ENCODE assay signal across 1 cellular context in genomic region chr17:45161288-45162021, GRCh38.
TF ChIP-seq lines count a peak whose summit lies in the region.

HEXIM2 (plus strand) TSS chr17:45161875; CDS start chr17:45162794, 919 bp downstream.

TF ChIP-seq in HepG2, 621 proteins besides CTCF, POLR2A, EP300 and RAD21 (continued from another document and continues in another):
- TF ChIP-seq PBX2 (CRISPR knock-in tag; IDR thresholded peaks at IDR 0.05) (peak; percentile 97), ZSCAN5A (CRISPR knock-in tag; IDR thresholded peaks at IDR 0.05; ENCODE audit: borderline replicate concordance) (no peak), DPF2 (CRISPR knock-in tag; IDR thresholded peaks at IDR 0.05; ENCODE audit: borderline replicate concordance, low read depth) (no peak), RAD51 (IDR thresholded peaks at IDR 0.05; ENCODE audit: borderline replicate concordance) (no peak), ATM (IDR thresholded peaks at IDR 0.05; ENCODE audit: borderline replicate concordance) (no peak), PHF21A (CRISPR knock-in tag; IDR thresholded peaks at IDR 0.05) (peak; percentile 95), TEAD2 (CRISPR knock-in tag; IDR thresholded peaks at IDR 0.05) (no peak; the same call in 1 of the 2 replicates), ZNF101 (CRISPR knock-in tag; IDR thresholded peaks at IDR 0.05; ENCODE audit: borderline replicate concordance, low read depth) (peak; percentile 96; the same call in 1 of the 2 replicates), DR1 (CRISPR knock-in tag; IDR thresholded peaks at IDR 0.05) (peak; percentile 66), KLF15 (CRISPR knock-in tag; IDR thresholded peaks at IDR 0.05; ENCODE audit: borderline replicate concordance) (no peak; the same call in 1 of the 2 replicates), XBP1 (CRISPR knock-in tag; IDR thresholded peaks at IDR 0.05) (no peak; the same call in 1 of the 2 replicates), ZBTB7A (CRISPR knock-in tag; IDR thresholded peaks at IDR 0.05) (no peak; the same call in 1 of the 2 replicates), TEF (CRISPR knock-in tag; IDR thresholded peaks at IDR 0.05) (no peak), MZF1 (CRISPR knock-in tag; IDR thresholded peaks at IDR 0.05; ENCODE audit: borderline replicate concordance) (no peak), DNMT1 (CRISPR knock-in tag; IDR thresholded peaks at IDR 0.05) (no peak), KDM5B (CRISPR knock-in tag; IDR thresholded peaks at IDR 0.05; ENCODE audit: borderline replicate concordance) (peak; percentile 96), ZNF569 (CRISPR knock-in tag; IDR thresholded peaks at IDR 0.05; ENCODE audit: borderline replicate concordance) (no peak; the same call in 1 of the 2 replicates), STAT5B (CRISPR knock-in tag; IDR thresholded peaks at IDR 0.05) (peak; percentile 61; the same call in 1 of the 2 replicates), IRF1 (CRISPR knock-in tag; IDR thresholded peaks at IDR 0.05; ENCODE audit: low read depth) (peak; percentile 45; the same call in 1 of the 2 replicates), SOX6 (IDR thresholded peaks at IDR 0.05) (no peak), SOX6 (CRISPR knock-in tag; IDR thresholded peaks at IDR 0.05) (no peak; the same call in none of the 2 replicates), ZNF576 (CRISPR knock-in tag; IDR thresholded peaks at IDR 0.05) (peak; percentile 59; the same call in 1 of the 2 replicates), ZMAT3 (CRISPR knock-in tag; conservative IDR thresholded peaks at IDR 0.05) (peak; percentile 68; the same call in 1 of the 2 replicates), REPIN1 (CRISPR knock-in tag; IDR thresholded peaks at IDR 0.05; ENCODE audit: borderline replicate concordance, low read depth) (peak; percentile 69), SNAPC2 (CRISPR knock-in tag; IDR thresholded peaks at IDR 0.05) (no peak), MXD4 (CRISPR knock-in tag; IDR thresholded peaks at IDR 0.05) (no peak; the same call in 1 of the 2 replicates), MIXL1 (CRISPR knock-in tag; IDR thresholded peaks at IDR 0.05) (peak; percentile 97), PHB2 (IDR thresholded peaks at IDR 0.05; ENCODE audit: partially characterized antibody) (no peak), MYC (CRISPR knock-in tag; IDR thresholded peaks at IDR 0.05; ENCODE audit: borderline replicate concordance) (peak; percentile 66; the same call in 1 of the 2 replicates), RXRA (CRISPR knock-in tag; IDR thresholded peaks at IDR 0.05) (peak; percentile 81), ZNF546 (CRISPR knock-in tag; conservative IDR thresholded peaks at IDR 0.05) (no peak; the same call in 1 of the 2 replicates), SALL2 (CRISPR knock-in tag; IDR thresholded peaks at IDR 0.05) (peak; percentile 17; the same call in 1 of the 2 replicates), ARID4A (CRISPR knock-in tag; IDR thresholded peaks at IDR 0.05; ENCODE audit: borderline replicate concordance) (peak; percentile 80; the same call in 1 of the 2 replicates), IRX3 (CRISPR knock-in tag; IDR thresholded peaks at IDR 0.05; ENCODE audit: borderline replicate concordance, low read depth) (no peak), KDM5A (IDR thresholded peaks at IDR 0.05; ENCODE audit: borderline replicate concordance, low read length) (no peak), ETV6 (CRISPR knock-in tag; conservative IDR thresholded peaks at IDR 0.05) (peak; percentile 73; the same call in 1 of the 2 replicates), MTF2 (CRISPR knock-in tag; IDR thresholded peaks at IDR 0.05; ENCODE audit: borderline replicate concordance) (peak; percentile 84; the same call in 1 of the 2 replicates), SRSF4 (IDR thresholded peaks at IDR 0.05; ENCODE audit: low read depth, low read length, poor library complexity, severe bottlenecking) (no peak), ZNF256 (CRISPR knock-in tag; conservative IDR thresholded peaks at IDR 0.05) (peak; percentile 50; the same call in 1 of the 2 replicates), ZNF121 (CRISPR knock-in tag; IDR thresholded peaks at IDR 0.05) (peak; percentile 33; the same call in 1 of the 2 replicates), FOXC1 (CRISPR knock-in tag; IDR thresholded peaks at IDR 0.05; ENCODE audit: borderline replicate concordance) (peak; percentile 13; the same call in 1 of the 2 replicates), ZBTB44 (CRISPR knock-in tag; IDR thresholded peaks at IDR 0.05) (peak; percentile 63; the same call in 1 of the 2 replicates), CBX2 (IDR thresholded peaks at IDR 0.05; ENCODE audit: low read depth, low read length) (no peak), CBX2 (CRISPR knock-in tag; IDR thresholded peaks at IDR 0.05; ENCODE audit: low read depth) (no peak; the same call in 1 of the 2 replicates), NR2C2 (CRISPR knock-in tag; IDR thresholded peaks at IDR 0.05; ENCODE audit: borderline replicate concordance) (peak; percentile 95), DBP (CRISPR knock-in tag; IDR thresholded peaks at IDR 0.05; ENCODE audit: not compliant biosample characterization) (no peak), TOE1 (CRISPR knock-in tag; IDR thresholded peaks at IDR 0.05) (peak; percentile 7; the same call in 1 of the 2 replicates), ATAD3A (CRISPR knock-in tag; IDR thresholded peaks at IDR 0.05) (peak; percentile 45; the same call in 1 of the 2 replicates), ZNF335 (CRISPR knock-in tag; IDR thresholded peaks at IDR 0.05) (peak; percentile 60; the same call in 1 of the 2 replicates), ZNF333 (CRISPR knock-in tag; IDR thresholded peaks at IDR 0.05; ENCODE audit: borderline replicate concordance) (no peak; the same call in 1 of the 2 replicates), ATF1 (CRISPR knock-in tag; IDR thresholded peaks at IDR 0.05) (peak; percentile 94), ZSCAN20 (CRISPR knock-in tag; IDR thresholded peaks at IDR 0.05; ENCODE audit: borderline replicate concordance) (0 out of 2 replicates have a peak, but pooled peaks have one; percentile 47), ZNF431 (CRISPR knock-in tag; IDR thresholded peaks at IDR 0.05; ENCODE audit: borderline replicate concordance, low read depth) (no peak), ZNF710 (CRISPR knock-in tag; IDR thresholded peaks at IDR 0.05; ENCODE audit: borderline replicate concordance) (no peak), JARID2 (CRISPR knock-in tag; IDR thresholded peaks at IDR 0.05; ENCODE audit: insufficient replicate concordance) (peak; percentile 29), AHR (CRISPR knock-in tag; IDR thresholded peaks at IDR 0.05) (no peak; the same call in 1 of the 2 replicates), SMYD3 (CRISPR knock-in tag; IDR thresholded peaks at IDR 0.05) (no peak), ZNF781 (CRISPR knock-in tag; IDR thresholded peaks at IDR 0.05; ENCODE audit: borderline replicate concordance, not compliant biosample characterization) (no peak), HOXA5 (CRISPR knock-in tag; IDR thresholded peaks at IDR 0.05) (peak; percentile 79; the same call in 1 of the 2 replicates), POLR2AphosphoS5 (IDR thresholded peaks at IDR 0.05; ENCODE audit: low read depth, low read length) (peak; percentile 95)
